Comparison of ENCODE assay signal across 1 cellular context in the genomic region with DNA sequence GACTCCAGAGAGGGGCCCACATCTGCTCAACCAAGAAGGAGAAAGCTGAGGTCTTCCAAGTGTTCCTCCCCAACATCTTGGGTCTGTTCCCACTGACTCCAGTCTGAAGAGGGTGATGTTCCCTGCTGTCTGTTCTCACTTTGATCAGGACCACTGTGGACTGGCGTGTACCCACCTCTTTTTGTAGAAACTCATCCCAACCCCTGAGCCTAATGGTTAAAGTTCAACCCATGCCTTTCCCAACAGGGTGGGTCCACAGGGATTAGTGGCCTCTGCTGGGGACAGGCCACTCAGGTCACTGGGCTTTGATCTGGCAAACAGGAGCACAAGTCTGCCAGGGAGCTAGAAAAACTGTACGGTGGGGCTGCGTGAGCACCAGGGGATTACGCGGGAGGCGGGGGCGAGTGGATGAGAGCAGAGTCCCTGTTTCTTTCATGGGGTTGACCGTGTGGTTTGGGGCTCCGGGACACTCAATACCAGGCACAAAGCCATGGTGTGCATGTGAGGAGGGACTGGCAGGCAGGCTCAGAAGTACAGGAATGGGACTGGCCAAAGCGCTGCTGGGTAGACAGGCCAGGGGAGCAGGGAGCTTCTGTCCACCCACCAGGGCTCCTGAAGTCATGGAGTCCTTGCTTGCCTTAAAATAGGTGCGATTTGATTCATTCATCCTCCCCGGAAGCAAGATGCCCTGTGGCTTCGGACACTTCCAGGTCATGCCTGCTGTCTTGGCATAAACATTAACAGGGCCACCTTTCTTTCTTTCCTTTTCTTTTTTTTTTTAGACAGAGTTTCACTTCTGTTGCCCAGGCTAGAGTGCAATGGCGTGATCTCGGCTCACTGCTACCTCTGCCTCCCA.
TF ChIP-seq lines count a peak whose summit lies in the region.

Gene CA5A (minus strand): TSS at position 155 of the 856 bp plus-strand sequence. CDS start 79 bp downstream, at position 76.

TF ChIP-seq in SK-N-SH, 30 proteins besides CTCF, POLR2A, EP300 and RAD21:
- TF ChIP-seq IRF3 (IDR thresholded peaks at IDR 0.05; ENCODE audit: low read depth, low read length) (no peak), SIN3A (IDR thresholded peaks at IDR 0.05; ENCODE audit: borderline replicate concordance, low read depth, low read length) (no peak), RXRA (IDR thresholded peaks at IDR 0.05; ENCODE audit: borderline replicate concordance, low read depth) (no peak), FOXM1 (IDR thresholded peaks at IDR 0.05; ENCODE audit: low read depth) (no peak), NRF1 (IDR thresholded peaks at IDR 0.05; ENCODE audit: low read depth, low read length) (no peak), EZH2phosphoT487 (IDR thresholded peaks at IDR 0.05; ENCODE audit: borderline replicate concordance, low read depth) (no peak), TCF12 (IDR thresholded peaks at IDR 0.05) (no peak), FOXJ3 (CRISPR knock-in tag; IDR thresholded peaks at IDR 0.05) (no peak), RCOR1 (IDR thresholded peaks at IDR 0.05; ENCODE audit: low read length) (no peak), FOSL2 (IDR thresholded peaks at IDR 0.05; ENCODE audit: borderline replicate concordance, low read depth) (no peak), MAX (IDR thresholded peaks at IDR 0.05; ENCODE audit: low read depth) (no peak), YY1 (IDR thresholded peaks at IDR 0.05; ENCODE audit: low read depth) (no peak), SMC3 (IDR thresholded peaks at IDR 0.05; ENCODE audit: low read depth, low read length) (no peak), GABPA (IDR thresholded peaks at IDR 0.05; ENCODE audit: low read depth) (no peak)
- TF ChIP-seq, protein P1, sequence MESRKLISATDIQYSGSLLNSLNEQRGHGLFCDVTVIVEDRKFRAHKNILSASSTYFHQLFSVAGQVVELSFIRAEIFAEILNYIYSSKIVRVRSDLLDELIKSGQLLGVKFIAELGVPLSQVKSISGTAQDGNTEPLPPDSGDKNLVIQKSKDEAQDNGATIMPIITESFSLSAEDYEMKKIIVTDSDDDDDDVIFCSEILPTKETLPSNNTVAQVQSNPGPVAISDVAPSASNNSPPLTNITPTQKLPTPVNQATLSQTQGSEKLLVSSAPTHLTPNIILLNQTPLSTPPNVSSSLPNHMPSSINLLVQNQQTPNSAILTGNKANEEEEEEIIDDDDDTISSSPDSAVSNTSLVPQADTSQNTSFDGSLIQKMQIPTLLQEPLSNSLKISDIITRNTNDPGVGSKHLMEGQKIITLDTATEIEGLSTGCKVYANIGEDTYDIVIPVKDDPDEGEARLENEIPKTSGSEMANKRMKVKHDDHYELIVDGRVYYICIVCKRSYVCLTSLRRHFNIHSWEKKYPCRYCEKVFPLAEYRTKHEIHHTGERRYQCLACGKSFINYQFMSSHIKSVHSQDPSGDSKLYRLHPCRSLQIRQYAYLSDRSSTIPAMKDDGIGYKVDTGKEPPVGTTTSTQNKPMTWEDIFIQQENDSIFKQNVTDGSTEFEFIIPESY (IDR thresholded peaks at IDR 0.05; ENCODE audit: borderline replicate concordance, low read depth), result no peak
- TF ChIP-seq, protein P2, sequence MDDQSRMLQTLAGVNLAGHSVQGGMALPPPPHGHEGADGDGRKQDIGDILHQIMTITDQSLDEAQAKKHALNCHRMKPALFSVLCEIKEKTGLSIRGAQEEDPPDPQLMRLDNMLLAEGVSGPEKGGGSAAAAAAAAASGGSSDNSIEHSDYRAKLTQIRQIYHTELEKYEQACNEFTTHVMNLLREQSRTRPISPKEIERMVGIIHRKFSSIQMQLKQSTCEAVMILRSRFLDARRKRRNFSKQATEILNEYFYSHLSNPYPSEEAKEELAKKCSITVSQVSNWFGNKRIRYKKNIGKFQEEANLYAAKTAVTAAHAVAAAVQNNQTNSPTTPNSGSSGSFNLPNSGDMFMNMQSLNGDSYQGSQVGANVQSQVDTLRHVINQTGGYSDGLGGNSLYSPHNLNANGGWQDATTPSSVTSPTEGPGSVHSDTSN (IDR thresholded peaks at IDR 0.05), result no peak
- TF ChIP-seq, protein P3, sequence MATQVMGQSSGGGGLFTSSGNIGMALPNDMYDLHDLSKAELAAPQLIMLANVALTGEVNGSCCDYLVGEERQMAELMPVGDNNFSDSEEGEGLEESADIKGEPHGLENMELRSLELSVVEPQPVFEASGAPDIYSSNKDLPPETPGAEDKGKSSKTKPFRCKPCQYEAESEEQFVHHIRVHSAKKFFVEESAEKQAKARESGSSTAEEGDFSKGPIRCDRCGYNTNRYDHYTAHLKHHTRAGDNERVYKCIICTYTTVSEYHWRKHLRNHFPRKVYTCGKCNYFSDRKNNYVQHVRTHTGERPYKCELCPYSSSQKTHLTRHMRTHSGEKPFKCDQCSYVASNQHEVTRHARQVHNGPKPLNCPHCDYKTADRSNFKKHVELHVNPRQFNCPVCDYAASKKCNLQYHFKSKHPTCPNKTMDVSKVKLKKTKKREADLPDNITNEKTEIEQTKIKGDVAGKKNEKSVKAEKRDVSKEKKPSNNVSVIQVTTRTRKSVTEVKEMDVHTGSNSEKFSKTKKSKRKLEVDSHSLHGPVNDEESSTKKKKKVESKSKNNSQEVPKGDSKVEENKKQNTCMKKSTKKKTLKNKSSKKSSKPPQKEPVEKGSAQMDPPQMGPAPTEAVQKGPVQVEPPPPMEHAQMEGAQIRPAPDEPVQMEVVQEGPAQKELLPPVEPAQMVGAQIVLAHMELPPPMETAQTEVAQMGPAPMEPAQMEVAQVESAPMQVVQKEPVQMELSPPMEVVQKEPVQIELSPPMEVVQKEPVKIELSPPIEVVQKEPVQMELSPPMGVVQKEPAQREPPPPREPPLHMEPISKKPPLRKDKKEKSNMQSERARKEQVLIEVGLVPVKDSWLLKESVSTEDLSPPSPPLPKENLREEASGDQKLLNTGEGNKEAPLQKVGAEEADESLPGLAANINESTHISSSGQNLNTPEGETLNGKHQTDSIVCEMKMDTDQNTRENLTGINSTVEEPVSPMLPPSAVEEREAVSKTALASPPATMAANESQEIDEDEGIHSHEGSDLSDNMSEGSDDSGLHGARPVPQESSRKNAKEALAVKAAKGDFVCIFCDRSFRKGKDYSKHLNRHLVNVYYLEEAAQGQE (IDR thresholded peaks at IDR 0.05; ENCODE audit: low read depth, low read length), result no peak
